In genomic region chr2:64651590-64651989, GRCh38 we compare ENCODE assay signal across 9 cellular contexts. TPM values are rescaled to one million over a fixed set of nuclear protein-coding genes. Genes with fewer than 3 reads are reported as not detected.
A peak's percentile ranks its signal among the peaks of the same experiment; 100 is the strongest.
DNase-seq lines count a peak whose midpoint lies in the region; ATAC-seq and TF ChIP-seq lines count a peak whose summit lies in the region.
"Had no signal": no experiment of that assay in that cellular context is flagged by ENCODE, and none has a peak within 500 bp of the region (broad histone marks: within the 10 kb centered on the region; RNA-seq: fewer than 3 reads in every experiment).

No MANE protein-coding gene starts in this region.

- H3K79me2 ChIP-seq in ACC112 (ENCODE audit: control insufficient read depth, insufficient read depth, low read length, unreplicated experiment) (peaks cover 80% of the 10 kb centered on the region), GM23338 (replicated peaks; ENCODE audit: insufficient read depth) (peaks cover 57% of the 10 kb centered on the region)

- peaks cover 58% of the 10 kb centered on the region for H3K4me1 ChIP-seq in ACC112 (ENCODE audit: control insufficient read depth, insufficient read depth, low read length, unreplicated experiment)
- peaks cover 40% of the 10 kb centered on the region for H3K4me1 ChIP-seq in GM23338 (ENCODE audit: insufficient read depth)

- peak overlapping the region; percentile 91 for H3K4me2 ChIP-seq in GM23338

- DNase-seq in GM23338 (ENCODE audit: low spot score) (no peak), astrocyte of the cerebellum (ENCODE audit: low read depth) (no peak), NCI-H2029 (lab: John Stamatoyannopoulos, UW) (no peak), amniotic stem cell (lab: John Stamatoyannopoulos, UW) (no peak)
- DNase-seq in natural killer cell treated with Interleukin-12 subunit alpha and Interleukin-12 subunit beta and Interleukin-15 and Interleukin-18, amount 100 ng/mL, for 72 hours (ENCODE audit: low spot score): no peak
- DNase-seq: effector CD4-positive, alpha-beta T cell had no signal

- H3K27ac Mint-ChIP-seq in GM23338: no peak overlapping the region
- peak overlapping the region; percentile 85 to 90 for H3K27ac Mint-ChIP-seq in natural killer cell treated with Interleukin-12 subunit alpha and Interleukin-12 subunit beta and Interleukin-15 and Interleukin-18, amount 100 ng/mL, for 72 hours

- peaks cover 33% of the 10 kb centered on the region for H4K20me1 ChIP-seq in GM23338 (replicated peaks; ENCODE audit: insufficient read depth)

- peaks cover 23% of the 10 kb centered on the region for H3K27me3 Mint-ChIP-seq in GM23338 (ENCODE audit: insufficient read depth, low read depth, poor library complexity)
- no peaks in the 10 kb centered on the region for H3K27me3 Mint-ChIP-seq in natural killer cell treated with Interleukin-12 subunit alpha and Interleukin-12 subunit beta and Interleukin-15 and Interleukin-18, amount 100 ng/mL, for 72 hours

- H3K9me3 Mint-ChIP-seq in GM23338: no peaks in the 10 kb centered on the region
- H3K9me3 Mint-ChIP-seq in natural killer cell treated with Interleukin-12 subunit alpha and Interleukin-12 subunit beta and Interleukin-15 and Interleukin-18, amount 100 ng/mL, for 72 hours: no peaks in the 10 kb centered on the region

- peak overlapping the region; percentile 84 for H3K4me3 Mint-ChIP-seq in GM23338
- peak overlapping the region; percentile 88 for H3K4me3 Mint-ChIP-seq in natural killer cell treated with Interleukin-12 subunit alpha and Interleukin-12 subunit beta and Interleukin-15 and Interleukin-18, amount 100 ng/mL, for 72 hours

- H3F3A ChIP-seq in GM23338 (replicated peaks; ENCODE audit: low read depth): no peaks in the 10 kb centered on the region; the same call in 1 of the 2 replicates

- no peaks in the 10 kb centered on the region for H3K36me3 Mint-ChIP-seq in GM23338 (ENCODE audit: low read depth)
- no peaks in the 10 kb centered on the region for H3K36me3 Mint-ChIP-seq in natural killer cell treated with Interleukin-12 subunit alpha and Interleukin-12 subunit beta and Interleukin-15 and Interleukin-18, amount 100 ng/mL, for 72 hours

- no peaks in the 10 kb centered on the region for H3K36me3 ChIP-seq in ACC112 (ENCODE audit: insufficient read depth, low read length)
- H3K36me3 ChIP-seq in GM23338 (ENCODE audit: insufficient read depth): no peaks in the 10 kb centered on the region

- no peak for ATAC-seq in GM23338
- ATAC-seq in natural killer cell treated with Interleukin-12 subunit alpha and Interleukin-12 subunit beta and Interleukin-15 and Interleukin-18, amount 100 ng/mL, for 72 hours: no peak
- no peak for ATAC-seq in GM19397 (IDR thresholded peaks at IDR 0.05; ENCODE audit: unreplicated experiment)
- no peak for ATAC-seq in HG03025 (IDR thresholded peaks at IDR 0.05; ENCODE audit: low FRiP score, unreplicated experiment)

- TF ChIP-seq CTCF in GM23338 (conservative IDR thresholded peaks at IDR 0.05; ENCODE audit: low read depth in 2 of 2): no peak
- no peak for TF ChIP-seq CTCF in astrocyte of the cerebellum (IDR thresholded peaks at IDR 0.05; ENCODE audit: low read depth, low read length, missing control alignments)

- no peak overlapping the region for H3K27ac ChIP-seq in ACC112 (ENCODE audit: low read depth, low read length)
- H3K27ac ChIP-seq in GM23338 (ENCODE audit: low read depth): no peak overlapping the region

- no peaks in the 10 kb centered on the region for H3K9me2 ChIP-seq in GM23338 (ENCODE audit: insufficient read depth)

- H3K4me3 ChIP-seq in ACC112 (ENCODE audit: low read depth, low read length) (peak overlapping the region; percentile 98), GM23338 (peak overlapping the region; percentile 95; the same call in 1 of the 2 replicates), astrocyte of the cerebellum (ENCODE audit: low read depth, low read length) (peak overlapping the region; percentile 20)

- H3K27me3 ChIP-seq in ACC112 (ENCODE audit: insufficient read depth, low read length) (no peaks in the 10 kb centered on the region), GM23338 (ENCODE audit: insufficient read depth) (peaks cover 49% of the 10 kb centered on the region)

- peaks cover 46% of the 10 kb centered on the region for H3K4me1 Mint-ChIP-seq in GM23338
- peaks cover 31 to 50% of the 10 kb centered on the region in 2 donors for H3K4me1 Mint-ChIP-seq in natural killer cell treated with Interleukin-12 subunit alpha and Interleukin-12 subunit beta and Interleukin-15 and Interleukin-18, amount 100 ng/mL, for 72 hours (ENCODE audit: low read depth in 2 of 2)

- in situ Hi-C loops in astrocyte of the cerebellum (cut with HindIII; ENCODE audit: low sequenced_read_pairs): no loop called here

- H2AFZ ChIP-seq in ACC112 (ENCODE audit: low read length, unreplicated experiment) (no peak overlapping the region), GM23338 (no peak overlapping the region)

TF ChIP-seq in GM23338, 12 proteins besides CTCF, POLR2A, EP300 and RAD21 (continues in another document):
- TF ChIP-seq REST (IDR thresholded peaks at IDR 0.05; ENCODE audit: unreplicated experiment): no peak
- TF ChIP-seq EZH2 (IDR thresholded peaks at IDR 0.05; ENCODE audit: low read depth, unreplicated experiment): no peak
- no peak for TF ChIP-seq CREB1 (CRISPR knock-in tag; IDR thresholded peaks at IDR 0.05; ENCODE audit: low read depth)
- no peak for TF ChIP-seq ZNF331 (CRISPR knock-in tag; IDR thresholded peaks at IDR 0.05; ENCODE audit: low read depth)
- no peak for TF ChIP-seq NANOG (IDR thresholded peaks at IDR 0.05; ENCODE audit: borderline replicate concordance)
- TF ChIP-seq STAT1 (IDR thresholded peaks at IDR 0.05; ENCODE audit: unreplicated experiment): no peak
- no peak for TF ChIP-seq ZNF114 (CRISPR knock-in tag; IDR thresholded peaks at IDR 0.05)
- no peak for TF ChIP-seq POLR2AphosphoS5 (IDR thresholded peaks at IDR 0.05; ENCODE audit: low read depth)
- TF ChIP-seq JUNB (IDR thresholded peaks at IDR 0.05; ENCODE audit: unreplicated experiment): no peak
- no peak for TF ChIP-seq EZH2phosphoT487 (IDR thresholded peaks at IDR 0.05; ENCODE audit: unreplicated experiment)
- TF ChIP-seq ETS1 (IDR thresholded peaks at IDR 0.05): no peak

RNA-seq across cellular contexts. Expression of gene SERTAD2, which starts 2.1 kb away (rescaled TPM):
- total RNA-seq in GM23338 (2014; rRNA removed; shearing (Covaris generic)): 6.2 and 6.6 TPM in 2 replicates
- 6.4 and 6.7 TPM in 2 replicates for polyA plus RNA-seq in GM23338 (2016; fragmentation: Nextera tagmentation; extraction: Ambion mirVana)
- total RNA-seq in natural killer cell treated with Interleukin-12 subunit alpha and Interleukin-12 subunit beta and Interleukin-15 and Interleukin-18, amount 100 ng/mL, for 72 hours: 10 to 100 TPM; 15.6 to 23.9 TPM

Comparison
In these comparisons a context has a peak if more than half of its experiments do, and no peak if none do; other contexts are left out.
1. H3K4me3 ChIP-seq: peak in every context shown above with its lines; median percentile 98 in ACC112; 95 in GM23338; 20 in astrocyte of the cerebellum.